In the genomic region with DNA sequence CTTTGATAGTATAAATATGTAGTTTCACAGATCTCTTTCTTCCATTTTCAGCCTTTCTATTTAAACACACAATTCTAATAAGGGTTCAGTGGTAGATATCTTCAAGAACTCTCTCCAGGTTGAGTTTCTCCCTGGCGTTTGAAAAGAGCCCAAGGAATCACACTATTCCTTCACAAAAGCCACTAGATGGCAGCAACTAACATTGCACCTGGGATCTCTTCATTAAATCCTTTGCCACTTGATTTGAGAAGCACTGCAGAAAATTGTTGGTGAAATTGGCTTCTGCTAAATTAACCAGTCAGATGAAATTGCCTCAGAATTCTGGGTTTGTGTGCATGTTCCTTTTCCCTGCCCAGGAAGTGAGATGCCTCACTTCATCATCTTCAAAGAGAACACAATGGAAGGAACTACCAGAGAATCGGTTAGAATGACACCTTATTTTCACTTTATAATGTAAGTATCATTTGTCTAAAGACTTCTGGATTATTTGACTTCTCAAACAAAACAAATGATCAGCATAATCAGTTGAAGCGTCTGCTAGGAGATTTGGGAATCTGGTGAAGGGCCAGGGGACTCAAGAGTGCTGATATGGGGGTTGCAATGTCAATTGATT, we compare ENCODE assay signal across 8 cellular contexts. TPM values are rescaled to one million over a fixed set of nuclear protein-coding genes. Genes with fewer than 3 reads are reported as not detected.
DNase-seq lines count a peak whose midpoint lies in the region; ATAC-seq, FAIRE-seq and TF ChIP-seq lines count a peak whose summit lies in the region.

No MANE protein-coding gene starts in this region.

- CTCF ChIA-PET in A549 (lab: Yijun Ruan, JAX), result interaction anchor here (0.9 to 1.8 kb wide), 7 partner anchors 9 to 587 kb away, joined by 3 to 9 read pairs (median 4); no protein-coding TSS in a partner anchor

- in situ Hi-C loops in brain microvascular endothelial cell (cut with HindIII; ENCODE audit: low pct_ligation_motif_present, low sequenced_read_pairs), result no loop called here

- TF ChIP-seq EP300 in A549 (IDR thresholded peaks at IDR 0.05), result no peak

- no peaks in the 10 kb centered on the region for H3K36me3 ChIP-seq in brain microvascular endothelial cell (replicated peaks)

- TF ChIP-seq POLR2A in A549 (IDR thresholded peaks at IDR 0.05; ENCODE audit: low read length), result no peak

- no peaks in the 10 kb centered on the region for H3K9me3 ChIP-seq in A549

- peak; percentile 84 for FAIRE-seq in A549 (lab: Jason Lieb, UNC)
- peak; percentile 98 for FAIRE-seq in GM19239 (lab: Jason Lieb, UNC)

- TF ChIP-seq CTCF in A549 (IDR thresholded peaks at IDR 0.05) (peak; percentile 69), brain microvascular endothelial cell (IDR thresholded peaks at IDR 0.05; ENCODE audit: low read depth, low read length, missing control alignments) (peak; percentile 74)

- H3K27me3 ChIP-seq in brain microvascular endothelial cell (replicated peaks), result no peaks in the 10 kb centered on the region

- H3K4me1 ChIP-seq in A549, result peaks cover 3% of the 10 kb centered on the region; the same call in 2 of the 3 replicates

- H3K4me2 ChIP-seq in A549, result no peak overlapping the region

- peak; percentile 74 for TF ChIP-seq RAD21 in A549 (conservative IDR thresholded peaks at IDR 0.05 in 1 of 2, IDR thresholded peaks at IDR 0.05 in 1 of 2)

- H3K4me3 ChIP-seq in A549 (no peak overlapping the region), brain microvascular endothelial cell (ENCODE audit: low read depth, low read length) (no peak overlapping the region)

- ATAC-seq in A549, result peak; percentile 73 to 74; a peak in 3 of 6 replicates
- ATAC-seq in HG03457 (IDR thresholded peaks at IDR 0.05; ENCODE audit: unreplicated experiment), result no peak

- 37% methylated on average over 3 of the region's 3 CpGs for WGBS in A549 (ENCODE audit: missing lambda C conversion rate)

- POLR2A ChIA-PET in A549 (lab: Yijun Ruan, JAX), result no interaction called here

- peak in 1 of 2 experiments; percentile 54 for DNase-seq in A549 (ENCODE audit: low read depth in 1 of 2, low spot score in 1 of 2)
- DNase-seq in GM19239 (ENCODE audit: insufficient read length, low spot score), result no peak
- peak; percentile 74 for DNase-seq in NCI-H2171 (lab: John Stamatoyannopoulos, UW)
- peak; percentile 25 for DNase-seq in brain microvascular endothelial cell
- peak; percentile 83 for DNase-seq in left kidney (ENCODE audit: low read depth, low spot score)
- DNase-seq in stimulated activated CD4-positive, alpha-beta T cell treated with anti-CD3 and anti-CD28 coated beads, Interleukin-4, amount 100 ng/mL, for 1 hour, result no peak
- DNase-seq in activated CD4-positive, alpha-beta T cell treated with anti-CD3 and anti-CD28 coated beads, Interleukin-2, amount 50 U/mL, for 1 hour, result no peak

- no peak overlapping the region for H3K27ac ChIP-seq in A549
- H3K27ac ChIP-seq in brain microvascular endothelial cell, result no peak overlapping the region

TF ChIP-seq in A549, 52 proteins besides CTCF, POLR2A, EP300 and RAD21:
- TF ChIP-seq CBX2 (IDR thresholded peaks at IDR 0.05; ENCODE audit: borderline replicate concordance, low read depth) (no peak), SMC3 (IDR thresholded peaks at IDR 0.05) (peak; percentile 76)

RNA-seq across cellular contexts. Expression of a gene that starts 6.8 kb away (rescaled TPM):
- 10.6 and 11.6 TPM in 2 replicates for polyA plus RNA-seq in A549 (2011; rRNA removed)
- 1.9 and 2.6 TPM in 2 replicates for polyA plus RNA-seq in A549 (2012; cell fraction: cytosol; rRNA removed)
- polyA plus RNA-seq in A549 (2012; cell fraction: nucleus; rRNA removed), result 6.6 and 11.7 TPM in 2 replicates
- 7.1 to 8.1 TPM (median 7.8 TPM) in 3 replicates for polyA plus RNA-seq in A549 (2017; fragmentation: RNase III; extraction: RNeasy Plus Mini Kit Qiagen cat#74134 plus additional on column Dnase treatment)
- polyA minus RNA-seq in A549 (2011; rRNA and poly(A)+ RNA removed), result 4.6 and 6.2 TPM in 2 replicates

Comparison
In these comparisons a context has a peak if more than half of its experiments do, and no peak if none do; other contexts are left out.
1. DNase-seq: peak in NCI-H2171 (single experiment), brain microvascular endothelial cell (single experiment) and left kidney (single experiment); none in GM19239 (single experiment), stimulated activated CD4-positive, alpha-beta T cell treated with anti-CD3 and anti-CD28 coated beads, Interleukin-4, amount 100 ng/mL, for 1 hour (single experiment) and activated CD4-positive, alpha-beta T cell treated with anti-CD3 and anti-CD28 coated beads, Interleukin-2, amount 50 U/mL, for 1 hour (single experiment).